ENCODE assay signal across 1 cellular context in the genomic region with DNA sequence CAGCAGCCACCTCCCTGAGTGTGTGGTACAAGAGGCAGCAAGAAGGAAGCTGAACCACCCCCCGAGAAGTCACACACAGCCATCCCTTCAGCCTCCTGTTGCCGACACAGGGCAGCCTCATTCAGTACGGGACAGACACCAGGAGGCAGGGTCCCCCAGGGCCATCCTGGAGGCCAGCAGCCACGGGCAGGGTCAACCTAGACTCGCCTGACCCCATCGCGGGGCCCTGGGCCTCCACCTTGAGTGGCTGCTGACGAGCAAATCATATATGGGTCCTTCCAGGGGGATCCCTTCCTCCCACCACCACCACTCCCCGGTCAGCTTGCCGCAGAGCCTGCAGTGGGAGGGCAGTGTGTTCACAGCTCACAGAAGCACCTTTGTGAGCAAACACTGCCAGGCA.
A peak's percentile ranks its signal among the peaks of the same experiment; 100 is the strongest.
TF ChIP-seq lines count a peak whose summit lies in the region.

No MANE protein-coding gene starts in this region.

TF ChIP-seq in HepG2, 621 proteins besides CTCF, POLR2A, EP300 and RAD21:
- TF ChIP-seq SRY (CRISPR knock-in tag; IDR thresholded peaks at IDR 0.05) (no peak), HMG20B (CRISPR knock-in tag; conservative IDR thresholded peaks at IDR 0.05) (no peak), NKX3-1 (CRISPR knock-in tag; IDR thresholded peaks at IDR 0.05) (no peak), ZNF749 (CRISPR knock-in tag; IDR thresholded peaks at IDR 0.05; ENCODE audit: borderline replicate concordance) (no peak), EZH2 (conservative IDR thresholded peaks at IDR 0.05; ENCODE audit: low read depth, low read length) (0 out of 2 replicates have a peak, but pooled peaks have one; percentile 41), KDM4B (CRISPR knock-in tag; IDR thresholded peaks at IDR 0.05) (no peak), ZFP1 (CRISPR knock-in tag; IDR thresholded peaks at IDR 0.05) (no peak), ZNF207 (IDR thresholded peaks at IDR 0.05; ENCODE audit: borderline replicate concordance) (no peak), RBAK (CRISPR knock-in tag; IDR thresholded peaks at IDR 0.05) (no peak), ARHGAP35 (CRISPR knock-in tag; IDR thresholded peaks at IDR 0.05; ENCODE audit: borderline replicate concordance) (no peak), PCBP1 (IDR thresholded peaks at IDR 0.05; ENCODE audit: borderline replicate concordance, low read depth, low read length) (no peak), KDM5B (CRISPR knock-in tag; IDR thresholded peaks at IDR 0.05; ENCODE audit: borderline replicate concordance) (0 out of 2 replicates have a peak, but pooled peaks have one; percentile 25), TBX2 (CRISPR knock-in tag; IDR thresholded peaks at IDR 0.05; ENCODE audit: borderline replicate concordance) (peak; percentile 56)
- TF ChIP-seq, protein P1, sequence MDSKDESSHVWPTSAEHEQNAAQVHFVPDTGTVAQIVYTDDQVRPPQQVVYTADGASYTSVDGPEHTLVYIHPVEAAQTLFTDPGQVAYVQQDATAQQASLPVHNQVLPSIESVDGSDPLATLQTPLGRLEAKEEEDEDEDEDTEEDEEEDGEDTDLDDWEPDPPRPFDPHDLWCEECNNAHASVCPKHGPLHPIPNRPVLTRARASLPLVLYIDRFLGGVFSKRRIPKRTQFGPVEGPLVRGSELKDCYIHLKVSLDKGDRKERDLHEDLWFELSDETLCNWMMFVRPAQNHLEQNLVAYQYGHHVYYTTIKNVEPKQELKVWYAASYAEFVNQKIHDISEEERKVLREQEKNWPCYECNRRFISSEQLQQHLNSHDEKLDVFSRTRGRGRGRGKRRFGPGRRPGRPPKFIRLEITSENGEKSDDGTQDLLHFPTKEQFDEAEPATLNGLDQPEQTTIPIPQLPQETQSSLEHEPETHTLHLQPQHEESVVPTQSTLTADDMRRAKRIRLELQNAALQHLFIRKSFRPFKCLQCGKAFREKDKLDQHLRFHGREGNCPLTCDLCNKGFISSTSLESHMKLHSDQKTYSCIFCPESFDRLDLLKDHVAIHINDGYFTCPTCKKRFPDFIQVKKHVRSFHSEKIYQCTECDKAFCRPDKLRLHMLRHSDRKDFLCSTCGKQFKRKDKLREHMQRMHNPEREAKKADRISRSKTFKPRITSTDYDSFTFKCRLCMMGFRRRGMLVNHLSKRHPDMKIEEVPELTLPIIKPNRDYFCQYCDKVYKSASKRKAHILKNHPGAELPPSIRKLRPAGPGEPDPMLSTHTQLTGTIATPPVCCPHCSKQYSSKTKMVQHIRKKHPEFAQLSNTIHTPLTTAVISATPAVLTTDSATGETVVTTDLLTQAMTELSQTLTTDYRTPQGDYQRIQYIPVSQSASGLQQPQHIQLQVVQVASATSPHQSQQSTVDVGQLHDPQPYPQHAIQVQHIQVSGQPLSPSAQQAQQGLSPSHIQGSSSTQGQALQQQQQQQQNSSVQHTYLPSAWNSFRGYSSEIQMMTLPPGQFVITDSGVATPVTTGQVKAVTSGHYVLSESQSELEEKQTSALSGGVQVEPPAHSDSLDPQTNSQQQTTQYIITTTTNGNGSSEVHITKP (CRISPR knock-in tag; IDR thresholded peaks at IDR 0.05; ENCODE audit: low read depth) = no peak
- TF ChIP-seq, protein P2, sequence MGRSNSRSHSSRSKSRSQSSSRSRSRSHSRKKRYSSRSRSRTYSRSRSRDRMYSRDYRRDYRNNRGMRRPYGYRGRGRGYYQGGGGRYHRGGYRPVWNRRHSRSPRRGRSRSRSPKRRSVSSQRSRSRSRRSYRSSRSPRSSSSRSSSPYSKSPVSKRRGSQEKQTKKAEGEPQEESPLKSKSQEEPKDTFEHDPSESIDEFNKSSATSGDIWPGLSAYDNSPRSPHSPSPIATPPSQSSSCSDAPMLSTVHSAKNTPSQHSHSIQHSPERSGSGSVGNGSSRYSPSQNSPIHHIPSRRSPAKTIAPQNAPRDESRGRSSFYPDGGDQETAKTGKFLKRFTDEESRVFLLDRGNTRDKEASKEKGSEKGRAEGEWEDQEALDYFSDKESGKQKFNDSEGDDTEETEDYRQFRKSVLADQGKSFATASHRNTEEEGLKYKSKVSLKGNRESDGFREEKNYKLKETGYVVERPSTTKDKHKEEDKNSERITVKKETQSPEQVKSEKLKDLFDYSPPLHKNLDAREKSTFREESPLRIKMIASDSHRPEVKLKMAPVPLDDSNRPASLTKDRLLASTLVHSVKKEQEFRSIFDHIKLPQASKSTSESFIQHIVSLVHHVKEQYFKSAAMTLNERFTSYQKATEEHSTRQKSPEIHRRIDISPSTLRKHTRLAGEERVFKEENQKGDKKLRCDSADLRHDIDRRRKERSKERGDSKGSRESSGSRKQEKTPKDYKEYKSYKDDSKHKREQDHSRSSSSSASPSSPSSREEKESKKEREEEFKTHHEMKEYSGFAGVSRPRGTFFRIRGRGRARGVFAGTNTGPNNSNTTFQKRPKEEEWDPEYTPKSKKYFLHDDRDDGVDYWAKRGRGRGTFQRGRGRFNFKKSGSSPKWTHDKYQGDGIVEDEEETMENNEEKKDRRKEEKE (IDR thresholded peaks at IDR 0.05) = no peak
- TF ChIP-seq, protein P3, sequence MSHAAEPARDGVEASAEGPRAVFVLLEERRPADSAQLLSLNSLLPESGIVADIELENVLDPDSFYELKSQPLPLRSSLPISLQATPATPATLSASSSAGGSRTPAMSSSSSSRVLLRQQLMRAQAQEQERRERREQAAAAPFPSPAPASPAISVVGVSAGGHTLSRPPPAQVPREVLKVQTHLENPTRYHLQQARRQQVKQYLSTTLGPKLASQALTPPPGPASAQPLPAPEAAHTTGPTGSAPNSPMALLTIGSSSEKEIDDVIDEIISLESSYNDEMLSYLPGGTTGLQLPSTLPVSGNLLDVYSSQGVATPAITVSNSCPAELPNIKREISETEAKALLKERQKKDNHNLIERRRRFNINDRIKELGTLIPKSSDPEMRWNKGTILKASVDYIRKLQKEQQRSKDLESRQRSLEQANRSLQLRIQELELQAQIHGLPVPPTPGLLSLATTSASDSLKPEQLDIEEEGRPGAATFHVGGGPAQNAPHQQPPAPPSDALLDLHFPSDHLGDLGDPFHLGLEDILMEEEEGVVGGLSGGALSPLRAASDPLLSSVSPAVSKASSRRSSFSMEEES (CRISPR knock-in tag; IDR thresholded peaks at IDR 0.05) = no peak
- TF ChIP-seq, protein P4, sequence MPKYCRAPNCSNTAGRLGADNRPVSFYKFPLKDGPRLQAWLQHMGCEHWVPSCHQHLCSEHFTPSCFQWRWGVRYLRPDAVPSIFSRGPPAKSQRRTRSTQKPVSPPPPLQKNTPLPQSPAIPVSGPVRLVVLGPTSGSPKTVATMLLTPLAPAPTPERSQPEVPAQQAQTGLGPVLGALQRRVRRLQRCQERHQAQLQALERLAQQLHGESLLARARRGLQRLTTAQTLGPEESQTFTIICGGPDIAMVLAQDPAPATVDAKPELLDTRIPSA (CRISPR knock-in tag; IDR thresholded peaks at IDR 0.05; ENCODE audit: borderline replicate concordance) = no peak
- TF ChIP-seq, protein P5, sequence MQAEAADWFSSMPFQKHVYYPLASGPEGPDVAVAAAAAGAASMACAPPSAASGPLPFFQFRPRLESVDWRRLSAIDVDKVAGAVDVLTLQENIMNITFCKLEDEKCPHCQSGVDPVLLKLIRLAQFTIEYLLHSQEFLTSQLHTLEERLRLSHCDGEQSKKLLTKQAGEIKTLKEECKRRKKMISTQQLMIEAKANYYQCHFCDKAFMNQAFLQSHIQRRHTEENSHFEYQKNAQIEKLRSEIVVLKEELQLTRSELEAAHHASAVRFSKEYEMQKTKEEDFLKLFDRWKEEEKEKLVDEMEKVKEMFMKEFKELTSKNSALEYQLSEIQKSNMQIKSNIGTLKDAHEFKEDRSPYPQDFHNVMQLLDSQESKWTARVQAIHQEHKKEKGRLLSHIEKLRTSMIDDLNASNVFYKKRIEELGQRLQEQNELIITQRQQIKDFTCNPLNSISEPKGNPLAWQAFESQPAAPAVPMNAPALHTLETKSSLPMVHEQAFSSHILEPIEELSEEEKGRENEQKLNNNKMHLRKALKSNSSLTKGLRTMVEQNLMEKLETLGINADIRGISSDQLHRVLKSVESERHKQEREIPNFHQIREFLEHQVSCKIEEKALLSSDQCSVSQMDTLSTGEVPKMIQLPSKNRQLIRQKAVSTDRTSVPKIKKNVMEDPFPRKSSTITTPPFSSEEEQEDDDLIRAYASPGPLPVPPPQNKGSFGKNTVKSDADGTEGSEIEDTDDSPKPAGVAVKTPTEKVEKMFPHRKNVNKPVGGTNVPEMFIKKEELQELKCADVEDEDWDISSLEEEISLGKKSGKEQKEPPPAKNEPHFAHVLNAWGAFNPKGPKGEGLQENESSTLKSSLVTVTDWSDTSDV (CRISPR knock-in tag; IDR thresholded peaks at IDR 0.05) = no peak
- TF ChIP-seq, protein P6, sequence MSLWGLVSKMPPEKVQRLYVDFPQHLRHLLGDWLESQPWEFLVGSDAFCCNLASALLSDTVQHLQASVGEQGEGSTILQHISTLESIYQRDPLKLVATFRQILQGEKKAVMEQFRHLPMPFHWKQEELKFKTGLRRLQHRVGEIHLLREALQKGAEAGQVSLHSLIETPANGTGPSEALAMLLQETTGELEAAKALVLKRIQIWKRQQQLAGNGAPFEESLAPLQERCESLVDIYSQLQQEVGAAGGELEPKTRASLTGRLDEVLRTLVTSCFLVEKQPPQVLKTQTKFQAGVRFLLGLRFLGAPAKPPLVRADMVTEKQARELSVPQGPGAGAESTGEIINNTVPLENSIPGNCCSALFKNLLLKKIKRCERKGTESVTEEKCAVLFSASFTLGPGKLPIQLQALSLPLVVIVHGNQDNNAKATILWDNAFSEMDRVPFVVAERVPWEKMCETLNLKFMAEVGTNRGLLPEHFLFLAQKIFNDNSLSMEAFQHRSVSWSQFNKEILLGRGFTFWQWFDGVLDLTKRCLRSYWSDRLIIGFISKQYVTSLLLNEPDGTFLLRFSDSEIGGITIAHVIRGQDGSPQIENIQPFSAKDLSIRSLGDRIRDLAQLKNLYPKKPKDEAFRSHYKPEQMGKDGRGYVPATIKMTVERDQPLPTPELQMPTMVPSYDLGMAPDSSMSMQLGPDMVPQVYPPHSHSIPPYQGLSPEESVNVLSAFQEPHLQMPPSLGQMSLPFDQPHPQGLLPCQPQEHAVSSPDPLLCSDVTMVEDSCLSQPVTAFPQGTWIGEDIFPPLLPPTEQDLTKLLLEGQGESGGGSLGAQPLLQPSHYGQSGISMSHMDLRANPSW (CRISPR knock-in tag; IDR thresholded peaks at IDR 0.05; ENCODE audit: borderline replicate concordance) = no peak
- TF ChIP-seq, protein P7, sequence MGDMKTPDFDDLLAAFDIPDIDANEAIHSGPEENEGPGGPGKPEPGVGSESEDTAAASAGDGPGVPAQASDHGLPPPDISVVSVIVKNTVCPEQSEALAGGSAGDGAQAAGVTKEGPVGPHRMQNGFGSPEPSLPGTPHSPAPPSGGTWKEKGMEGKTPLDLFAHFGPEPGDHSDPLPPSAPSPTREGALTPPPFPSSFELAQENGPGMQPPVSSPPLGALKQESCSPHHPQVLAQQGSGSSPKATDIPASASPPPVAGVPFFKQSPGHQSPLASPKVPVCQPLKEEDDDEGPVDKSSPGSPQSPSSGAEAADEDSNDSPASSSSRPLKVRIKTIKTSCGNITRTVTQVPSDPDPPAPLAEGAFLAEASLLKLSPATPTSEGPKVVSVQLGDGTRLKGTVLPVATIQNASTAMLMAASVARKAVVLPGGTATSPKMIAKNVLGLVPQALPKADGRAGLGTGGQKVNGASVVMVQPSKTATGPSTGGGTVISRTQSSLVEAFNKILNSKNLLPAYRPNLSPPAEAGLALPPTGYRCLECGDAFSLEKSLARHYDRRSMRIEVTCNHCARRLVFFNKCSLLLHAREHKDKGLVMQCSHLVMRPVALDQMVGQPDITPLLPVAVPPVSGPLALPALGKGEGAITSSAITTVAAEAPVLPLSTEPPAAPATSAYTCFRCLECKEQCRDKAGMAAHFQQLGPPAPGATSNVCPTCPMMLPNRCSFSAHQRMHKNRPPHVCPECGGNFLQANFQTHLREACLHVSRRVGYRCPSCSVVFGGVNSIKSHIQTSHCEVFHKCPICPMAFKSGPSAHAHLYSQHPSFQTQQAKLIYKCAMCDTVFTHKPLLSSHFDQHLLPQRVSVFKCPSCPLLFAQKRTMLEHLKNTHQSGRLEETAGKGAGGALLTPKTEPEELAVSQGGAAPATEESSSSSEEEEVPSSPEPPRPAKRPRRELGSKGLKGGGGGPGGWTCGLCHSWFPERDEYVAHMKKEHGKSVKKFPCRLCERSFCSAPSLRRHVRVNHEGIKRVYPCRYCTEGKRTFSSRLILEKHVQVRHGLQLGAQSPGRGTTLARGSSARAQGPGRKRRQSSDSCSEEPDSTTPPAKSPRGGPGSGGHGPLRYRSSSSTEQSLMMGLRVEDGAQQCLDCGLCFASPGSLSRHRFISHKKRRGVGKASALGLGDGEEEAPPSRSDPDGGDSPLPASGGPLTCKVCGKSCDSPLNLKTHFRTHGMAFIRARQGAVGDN (CRISPR knock-in tag; IDR thresholded peaks at IDR 0.05) = peak; percentile 31; the same call in 1 of the 2 replicates
